12 cellular contexts compared by ENCODE assay signal in genomic region chr5:39190311-39191102, GRCh38. TPM values are rescaled to one million over a fixed set of nuclear protein-coding genes. Genes with fewer than 3 reads are reported as not detected.
DNase-seq lines count a peak whose midpoint lies in the region; ATAC-seq and TF ChIP-seq lines count a peak whose summit lies in the region.
"Had no signal": no experiment of that assay in that cellular context is flagged by ENCODE, and none has a peak within 500 bp of the region (broad histone marks: within the 10 kb centered on the region; RNA-seq: fewer than 3 reads in every experiment).

No MANE protein-coding gene starts in this region.

- peaks cover 89% of the 10 kb centered on the region for H3K4me1 Mint-ChIP-seq in T-helper 1 cell treated with Interleukin-12 subunit alpha and Interleukin-12 subunit beta and Interleukin-4 antibody, amounts not matched to agents 30 μg/mL and 1 μg/mL, for 36 hours (ENCODE audit: low read depth)
- H3K4me1 Mint-ChIP-seq in H9, result no peaks in the 10 kb centered on the region

- peaks cover 0 to 100% (median 0%) of the 10 kb centered on the region in 11 experiments; a peak in 6 of 22 replicates for H4K20me1 ChIP-seq in BLaER1 treated with 17β-estradiol and CSF1 and Interleukin-3, amounts not matched to agents 10 nM and 100 nM
- no peaks in the 10 kb centered on the region for H4K20me1 ChIP-seq in H9 (ENCODE audit: control insufficient read depth, insufficient read depth, insufficient read length)

- no peak overlapping the region for H2BK12ac ChIP-seq in H9 (ENCODE audit: insufficient read length, low read depth, low read length)

- H3K56ac ChIP-seq in H9 (ENCODE audit: insufficient read length, low read depth, low read length), result no peak overlapping the region

- no peak overlapping the region for H3K14ac ChIP-seq in H9 (ENCODE audit: insufficient read depth, low read length)

- H2BK120ac ChIP-seq in H9 (ENCODE audit: low read depth, low read length, poor library complexity, severe bottlenecking), result no peak overlapping the region

- no peak overlapping the region for H2AK5ac ChIP-seq in H9 (ENCODE audit: insufficient read length, low read length)

- TF ChIP-seq CTCF in H9 (conservative IDR thresholded peaks at IDR 0.05), result no peak

- H3K4ac ChIP-seq in H9 (ENCODE audit: low read depth, low read length), result no peak overlapping the region

- H3K9ac ChIP-seq in BLaER1 treated with 17β-estradiol and CSF1 and Interleukin-3, amounts not matched to agents 10 nM and 100 nM, result peak overlapping the region in 1 of 11 experiments; percentile 11; a peak in 1 of 22 replicates
- no peak overlapping the region for H3K9ac ChIP-seq in H9 (ENCODE audit: extremely low read depth, insufficient read length, low read length)

- peaks cover 60 to 76% (median 73%) of the 10 kb centered on the region in 10 experiments for H3K4me1 ChIP-seq in BLaER1 treated with 17β-estradiol and CSF1 and Interleukin-3, amounts not matched to agents 10 nM and 100 nM
- H3K4me1 ChIP-seq in H9 (ENCODE audit: insufficient read depth, low read length), result no peaks in the 10 kb centered on the region
- H3K4me1 ChIP-seq: SJCRH30 had no signal

- H3K36me3 ChIP-seq in BLaER1 treated with 17β-estradiol and CSF1 and Interleukin-3, amounts not matched to agents 10 nM and 100 nM, result peaks cover 0 to 41% (median 0%) of the 10 kb centered on the region in 11 experiments; a peak in 5 of 22 replicates
- H3K36me3 ChIP-seq: SJCRH30 had no signal

- ATAC-seq in GM19328 (IDR thresholded peaks at IDR 0.05; ENCODE audit: unreplicated experiment), result peak; percentile 28
- ATAC-seq in HG02571 (IDR thresholded peaks at IDR 0.05; ENCODE audit: unreplicated experiment), result no peak

- peak overlapping the region; percentile 80 for H3K4me3 Mint-ChIP-seq in T-helper 1 cell treated with Interleukin-12 subunit alpha and Interleukin-12 subunit beta and Interleukin-4 antibody, amounts not matched to agents 30 μg/mL and 1 μg/mL, for 36 hours
- H3K4me3 Mint-ChIP-seq in H9, result no peak overlapping the region
- H3K4me3 Mint-ChIP-seq: activated B cell treated with CpG ODN at 0.5 μM for 24 hours had no signal

- 0 out of 22 replicates have a peak overlapping the region, but pooled peaks of 3 of the 11 experiments have one; percentile 9 to 16 (median 16) for H3K27ac ChIP-seq in BLaER1 treated with 17β-estradiol and CSF1 and Interleukin-3, amounts not matched to agents 10 nM and 100 nM
- H3K27ac ChIP-seq in H9 (ENCODE audit: insufficient read length, low read depth, low read length), result no peak overlapping the region
- H3K27ac ChIP-seq: SJCRH30 had no signal

- H2BK5ac ChIP-seq in H9 (ENCODE audit: insufficient read length, low read length), result no peak overlapping the region

- peaks cover 33% of the 10 kb centered on the region for H3K36me3 Mint-ChIP-seq in T-helper 1 cell treated with Interleukin-12 subunit alpha and Interleukin-12 subunit beta and Interleukin-4 antibody, amounts not matched to agents 30 μg/mL and 1 μg/mL, for 36 hours (ENCODE audit: low read depth)
- H3K36me3 Mint-ChIP-seq in H9 (ENCODE audit: insufficient read depth in 1 of 3, low read depth in 3 of 3), result no peaks in the 10 kb centered on the region

- no peaks in the 10 kb centered on the region for H3K27me3 ChIP-seq in BLaER1 treated with 17β-estradiol and CSF1 and Interleukin-3, amounts not matched to agents 10 nM and 100 nM
- no peaks in the 10 kb centered on the region for H3K27me3 ChIP-seq in H9 (ENCODE audit: insufficient read depth, low read length)

- H4K91ac ChIP-seq in H9 (ENCODE audit: insufficient read length, low read depth, low read length), result no peak overlapping the region

- H2BK15ac ChIP-seq in H9 (ENCODE audit: low read depth, low read length), result no peak overlapping the region

- H4K8ac ChIP-seq in H9 (replicated peaks; ENCODE audit: insufficient read length, low read depth, low read length), result no peak overlapping the region

- no peak overlapping the region for H3K23ac ChIP-seq in H9 (ENCODE audit: insufficient read length, low read depth, low read length)

- no peaks in the 10 kb centered on the region for H3K9me3 ChIP-seq in BLaER1 treated with 17β-estradiol and CSF1 and Interleukin-3, amounts not matched to agents 10 nM and 100 nM (replicated peaks in 1 of 11)
- no peaks in the 10 kb centered on the region for H3K9me3 ChIP-seq in H9 (ENCODE audit: control insufficient read depth, low read depth, low read length)
- H3K9me3 ChIP-seq: Caco-2, SJCRH30 had no signal

- no CpG with 5 or more reads among the region's 4 CpGs for WGBS in H9 (ENCODE audit: extremely low coverage, insufficient read length, low lambda C conversion rate)

- H3K79me2 ChIP-seq in H9 (ENCODE audit: insufficient read depth, low read length), result no peaks in the 10 kb centered on the region

- H3K23me2 ChIP-seq in H9 (ENCODE audit: insufficient read length, low read depth, low read length, poor library complexity, severe bottlenecking), result no peaks in the 10 kb centered on the region

- no peaks in the 10 kb centered on the region for H3K9me3 Mint-ChIP-seq in T-helper 1 cell treated with Interleukin-12 subunit alpha and Interleukin-12 subunit beta and Interleukin-4 antibody, amounts not matched to agents 30 μg/mL and 1 μg/mL, for 36 hours
- no peaks in the 10 kb centered on the region; a peak in 1 of 5 replicates for H3K9me3 Mint-ChIP-seq in H9
- H3K9me3 Mint-ChIP-seq: activated B cell treated with CpG ODN at 0.5 μM for 24 hours had no signal

- DNase-seq in globus pallidus (ENCODE audit: low spot score) (peak; percentile 29), H9 (no peak), NCI-H82 (lab: John Stamatoyannopoulos, UW) (no peak), GOT3 (lab: John Stamatoyannopoulos, UW) (no peak)
- DNase-seq: activated B cell treated with CpG ODN at 0.5 μM for 24 hours; Caco-2; stimulated activated CD4-positive, alpha-beta T cell treated with anti-CD3 and anti-CD28 coated beads, Interleukin-2, amount 100 ng/mL, for 48 hours had no signal

- H3K4me2 ChIP-seq in BLaER1 treated with 17β-estradiol and CSF1 and Interleukin-3, amounts not matched to agents 10 nM and 100 nM, result peak overlapping the region; percentile 63 to 86 (median 77)
- H3K4me2 ChIP-seq in H9 (ENCODE audit: insufficient read depth, insufficient read length, low read length), result no peak overlapping the region

- H3K27me3 Mint-ChIP-seq in T-helper 1 cell treated with Interleukin-12 subunit alpha and Interleukin-12 subunit beta and Interleukin-4 antibody, amounts not matched to agents 30 μg/mL and 1 μg/mL, for 36 hours (ENCODE audit: low read depth), result no peaks in the 10 kb centered on the region
- no peaks in the 10 kb centered on the region for H3K27me3 Mint-ChIP-seq in H9 (ENCODE audit: low read depth)

- no peak overlapping the region for H3K18ac ChIP-seq in H9 (ENCODE audit: insufficient read length, low read depth, low read length)

- H3K79me1 ChIP-seq in H9 (ENCODE audit: insufficient read depth, low read depth, low read length, poor library complexity, severe bottlenecking), result no peaks in the 10 kb centered on the region

- H2BK20ac ChIP-seq in H9 (ENCODE audit: low read depth, low read length, poor library complexity, severe bottlenecking), result no peak overlapping the region

- H2AFZ ChIP-seq in H9 (ENCODE audit: low read length), result no peak overlapping the region

- peak overlapping the region; percentile 84 for H3K27ac Mint-ChIP-seq in T-helper 1 cell treated with Interleukin-12 subunit alpha and Interleukin-12 subunit beta and Interleukin-4 antibody, amounts not matched to agents 30 μg/mL and 1 μg/mL, for 36 hours
- no peak overlapping the region for H3K27ac Mint-ChIP-seq in H9

- H4K5ac ChIP-seq in H9 (ENCODE audit: insufficient read length, low read depth, low read length), result no peak overlapping the region

- no peak overlapping the region for H3T11ph ChIP-seq in H9 (ENCODE audit: low read length)

- H3K4me3 ChIP-seq in BLaER1 treated with 17β-estradiol and CSF1 and Interleukin-3, amounts not matched to agents 10 nM and 100 nM, result no peak overlapping the region
- H3K4me3 ChIP-seq: SJCRH30 had no signal

RNA-seq across cellular contexts. Expression of gene FYB1, which starts 28.9 kb away (rescaled TPM):
- not detected in 2 replicates for total RNA-seq in H9 (2021)
- total RNA-seq: SJCRH30 had no signal
